ENCODE assay signal across 30 cellular contexts in the genomic region with DNA sequence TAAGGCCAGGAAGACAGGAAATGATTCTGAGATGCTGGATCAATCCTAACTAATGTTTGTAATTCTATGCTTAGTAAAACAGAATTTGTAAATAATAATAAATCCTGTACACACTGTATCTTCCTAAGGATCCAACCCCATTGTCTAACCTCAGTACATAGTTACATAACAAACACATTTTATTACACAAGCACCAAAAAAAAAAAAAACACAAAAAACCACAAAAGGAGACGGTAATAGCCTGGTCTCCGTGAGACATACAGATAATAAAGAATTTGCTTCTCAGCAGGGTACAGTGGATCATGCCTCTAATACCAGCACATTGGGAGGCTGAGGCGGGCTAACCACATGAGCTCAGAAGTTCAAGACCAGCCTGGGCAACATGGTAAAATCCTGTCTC.
DNase-seq lines count a peak whose midpoint lies in the region; ATAC-seq, FAIRE-seq and TF ChIP-seq lines count a peak whose summit lies in the region.
"Had no signal": no experiment of that assay in that cellular context is flagged by ENCODE, and none has a peak within 500 bp of the region (broad histone marks: within the 10 kb centered on the region; RNA-seq: fewer than 3 reads in every experiment).

No MANE protein-coding gene starts in this region.

- no peak overlapping the region for H3K9ac ChIP-seq in HepG2 (ENCODE audit: insufficient read depth, low read depth, low read length)

- FAIRE-seq in HepG2 (lab: Jason Lieb, UNC) = no peak
- FAIRE-seq: keratinocyte had no signal

- no TSS peak for BruUV-seq in HepG2 (replicated peaks; lab: Mats Ljungman, UMichigan)

- TF ChIP-seq POLR2A in right lobe of liver (IDR thresholded peaks at IDR 0.05) (no peak), HepG2 (IDR thresholded peaks at IDR 0.05; ENCODE audit: insufficient read depth in 1 of 2, low read depth in 2 of 2, low read length in 2 of 2) (no peak), sigmoid colon (IDR thresholded peaks at IDR 0.05) (no peak)

- TF ChIP-seq EP300 in HepG2 (IDR thresholded peaks at IDR 0.05; ENCODE audit: low read depth in 2 of 2, low read length in 2 of 2) = no peak
- no peak for TF ChIP-seq EP300 in HepG2 (CRISPR knock-in tag; IDR thresholded peaks at IDR 0.05; ENCODE audit: borderline replicate concordance)
- TF ChIP-seq EP300 in sigmoid colon (IDR thresholded peaks at IDR 0.05) = no peak

- H2AFZ ChIP-seq in HepG2 (ENCODE audit: low read length) = no peak overlapping the region

- no peak overlapping the region for H3K4me3 ChIP-seq in right lobe of liver
- no peak overlapping the region for H3K4me3 ChIP-seq in HepG2 (replicated peaks in 1 of 3; ENCODE audit: insufficient read depth in 1 of 3, low read depth in 2 of 3, low read length in 3 of 3)
- H3K4me3 ChIP-seq in epithelial cell of esophagus (ENCODE audit: low read length) = no peak overlapping the region
- no peak overlapping the region for H3K4me3 ChIP-seq in sigmoid colon
- H3K4me3 ChIP-seq: ascending aorta, lower lobe of right lung, pancreas, SK-N-MC had no signal

- H3K4me2 ChIP-seq in HepG2 (ENCODE audit: low read depth, low read length) = no peak overlapping the region

- CTCF ChIA-PET in HepG2 (lab: Yijun Ruan, JAX; ENCODE audit: low intra/inter-chr PET ratio, low total read pairs) (no interaction called here), WTC11 (lab: Charles Lee) (interaction anchor here (0.8 to 2.3 kb wide), 3 partner anchors 13 to 194 kb away, joined by 5 to 12 read pairs (median 5); no protein-coding TSS in a partner anchor)

- no peak for TF ChIP-seq RAD21 in HepG2 (CRISPR knock-in tag; IDR thresholded peaks at IDR 0.05)

- peak in 3 of 4 donors; percentile 23 to 58 (median 27) for ATAC-seq in right lobe of liver
- ATAC-seq in HepG2 = no peak
- ATAC-seq in WTC11 = no peak
- ATAC-seq: esophagus mucosa; lower lobe of right lung; pancreas; sciatic nerve; stimulated activated naive CD8-positive, alpha-beta T cell treated with anti-CD3 and anti-CD28 coated beads, Interleukin-15, Interleukin-2, amounts not matched to agents 100 U/mL and 50 U/mL, for 24 hours had no signal

- H3K36me3 Mint-ChIP-seq in WTC11 (no peaks in the 10 kb centered on the region), type B pancreatic cell (peaks cover 6% of the 10 kb centered on the region)
- H3K36me3 Mint-ChIP-seq: IgD-negative memory B cell had no signal

- in situ Hi-C loops in HepG2 (cut with HindIII; ENCODE audit: extremely low pct_ligation_motif_present, low pct_unique_long_range_greater_than_20kb) = no loop called here

- no peaks in the 10 kb centered on the region for H3K36me3 ChIP-seq in right lobe of liver
- peaks cover 5 to 10% of the 10 kb centered on the region in 2 experiments; a peak in 2 of 5 replicates for H3K36me3 ChIP-seq in HepG2 (replicated peaks in 1 of 2; ENCODE audit: control insufficient read depth in 1 of 2, insufficient read depth in 2 of 2, low read length in 2 of 2)
- H3K36me3 ChIP-seq in sigmoid colon = no peaks in the 10 kb centered on the region
- H3K36me3 ChIP-seq: ascending aorta, lower lobe of right lung, pancreas had no signal

- H4K20me1 ChIP-seq in HepG2 (ENCODE audit: insufficient read depth, low read length) = peaks cover 11% of the 10 kb centered on the region

- H3K9me3 ChIP-seq in right lobe of liver (no peaks in the 10 kb centered on the region), HepG2 (ENCODE audit: low read length) (no peaks in the 10 kb centered on the region), sigmoid colon (no peaks in the 10 kb centered on the region)
- H3K9me3 ChIP-seq: ascending aorta, lower lobe of right lung, pancreas had no signal

- peaks cover 79% of the 10 kb centered on the region for H3K4me1 Mint-ChIP-seq in WTC11
- H3K4me1 Mint-ChIP-seq in type B pancreatic cell (ENCODE audit: unreplicated experiment) = peaks cover 26% of the 10 kb centered on the region
- H3K4me1 Mint-ChIP-seq: activated CD4-positive, alpha-beta T cell treated with anti-CD3 and anti-CD28 coated beads, Interleukin-2, amount 10 ng/mL, durations not matched to agents 7 days and 5 days; IgD-negative memory B cell had no signal

- H3K9me3 Mint-ChIP-seq in WTC11 (no peaks in the 10 kb centered on the region), type B pancreatic cell (no peaks in the 10 kb centered on the region)
- H3K9me3 Mint-ChIP-seq: activated CD4-positive, alpha-beta T cell treated with anti-CD3 and anti-CD28 coated beads, Interleukin-2, amount 10 ng/mL, durations not matched to agents 7 days and 5 days; activated T-helper 1 cell treated with anti-CD3 and anti-CD28 coated beads, Interleukin-12 subunit alpha, Interleukin-12 subunit beta, Interleukin-2, Interleukin-4 antibody, amounts not matched to agents 30 ng/mL and 10 ng/mL and 1 ng/mL, durations not matched to agents 14 hours and 24 hours and 36 hours; T-helper 2 cell treated with Interferon-gamma antibody and Interleukin-4, amounts not matched to agents 5 μg/mL and 100 μg/mL, for 36 hours had no signal

- no peaks in the 10 kb centered on the region for H3K27me3 Mint-ChIP-seq in WTC11 (ENCODE audit: low read depth)
- no peaks in the 10 kb centered on the region for H3K27me3 Mint-ChIP-seq in type B pancreatic cell
- H3K27me3 Mint-ChIP-seq: activated CD4-positive, alpha-beta T cell treated with anti-CD3 and anti-CD28 coated beads, Interleukin-2, amount 10 ng/mL, durations not matched to agents 7 days and 5 days; IgD-negative memory B cell had no signal

- H3K27ac ChIP-seq in right lobe of liver = no peak overlapping the region
- H3K27ac ChIP-seq in HepG2 (ENCODE audit: extremely low read length, insufficient read depth, low read length) = no peak overlapping the region
- H3K27ac ChIP-seq in sigmoid colon = no peak overlapping the region
- H3K27ac ChIP-seq: ascending aorta, lower lobe of right lung, pancreas, RWPE1, SK-N-MC, VCaP had no signal

- H3K4me1 ChIP-seq in right lobe of liver (peaks cover 0 to 16% (median 0%) of the 10 kb centered on the region in 4 donors), HepG2 (ENCODE audit: insufficient read depth, low read length) (no peaks in the 10 kb centered on the region), sigmoid colon (peaks cover 0 to 32% (median 28%) of the 10 kb centered on the region in 4 donors)

- intact Hi-C loops in right lobe of liver (cut with DNase I) = no loop called here
- intact Hi-C loops in HepG2 (cut with micrococcal nuclease; ENCODE audit: unreplicated experiment) = no loop called here
- intact Hi-C loops in sigmoid colon (cut with DNase I) = no loop called here

- H3K27me3 ChIP-seq in right lobe of liver (no peaks in the 10 kb centered on the region), HepG2 (ENCODE audit: control insufficient read depth in 1 of 2, insufficient read depth in 2 of 2, low read length in 2 of 2) (no peaks in the 10 kb centered on the region), sigmoid colon (no peaks in the 10 kb centered on the region)
- H3K27me3 ChIP-seq: ascending aorta, pancreas had no signal

- H3K27ac Mint-ChIP-seq in WTC11 (peak overlapping the region; percentile 69; the same call in 1 of the 2 replicates), type B pancreatic cell (peak overlapping the region; percentile 7)
- H3K27ac Mint-ChIP-seq: activated CD4-positive, alpha-beta T cell treated with anti-CD3 and anti-CD28 coated beads, Interleukin-2, amount 10 ng/mL, durations not matched to agents 7 days and 5 days; activated T-helper 1 cell treated with anti-CD3 and anti-CD28 coated beads, Interleukin-12 subunit alpha, Interleukin-12 subunit beta, Interleukin-2, Interleukin-4 antibody, amounts not matched to agents 30 ng/mL and 10 ng/mL and 1 ng/mL, durations not matched to agents 14 hours and 24 hours and 36 hours; IgD-negative memory B cell; T-helper 2 cell treated with Interferon-gamma antibody and Interleukin-4, amounts not matched to agents 5 μg/mL and 100 μg/mL, for 36 hours had no signal

- no peaks in the 10 kb centered on the region for H3K79me2 ChIP-seq in HepG2 (ENCODE audit: insufficient read depth, low read length)

- TF ChIP-seq CTCF in right lobe of liver (IDR thresholded peaks at IDR 0.05) (no peak), HepG2 (CRISPR knock-in tag; IDR thresholded peaks at IDR 0.05) (no peak), WTC11 (IDR thresholded peaks at IDR 0.05) (no peak), epithelial cell of esophagus (IDR thresholded peaks at IDR 0.05; ENCODE audit: insufficient read depth, low read depth, low read length, missing control alignments) (no peak), type B pancreatic cell (conservative IDR thresholded peaks at IDR 0.05) (no peak), sigmoid colon (IDR thresholded peaks at IDR 0.05) (no peak)

- DNase-seq in right lobe of liver (no peak), HepG2 (ENCODE audit: low spot score) (no peak), WTC11 (ENCODE audit: low spot score) (no peak), epithelial cell of esophagus (ENCODE audit: low read depth) (peak; percentile 11), type B pancreatic cell (ENCODE audit: extremely low spot score, unreplicated experiment) (no peak), sigmoid colon (no peak), AG08396 (ENCODE audit: low spot score) (no peak), GOT3 (lab: John Stamatoyannopoulos, UW) (no peak)
- DNase-seq: activated CD4-positive, alpha-beta T cell treated with anti-CD3 and anti-CD28 coated beads, Interleukin-2, amount 10 ng/mL, durations not matched to agents 7 days and 5 days; activated naive CD4-positive, alpha-beta T cell treated with anti-CD3 and anti-CD28 coated beads, Interleukin-2, amount 50 U/mL, for 16 hours; C1 segment of cervical spinal cord; effector memory CD4-positive, alpha-beta T cell; EL; lower lobe of right lung; MM.1S; NCI-H2171 treated with DMSO at 0.1 percent for 48 hours; NCI-H524; pancreas; stimulated activated CD4-positive, alpha-beta T cell treated with anti-CD3 and anti-CD28 coated beads, Interleukin-15, amount 100 ng/mL, for 24 hours; stimulated activated naive CD8-positive, alpha-beta T cell treated with anti-CD3 and anti-CD28 coated beads, Interleukin-15, Interleukin-2, amounts not matched to agents 100 U/mL and 50 U/mL, for 24 hours had no signal

- H3K4me3 Mint-ChIP-seq in WTC11 (no peak overlapping the region), type B pancreatic cell (no peak overlapping the region)
- H3K4me3 Mint-ChIP-seq: activated CD4-positive, alpha-beta T cell treated with anti-CD3 and anti-CD28 coated beads, Interleukin-2, amount 10 ng/mL, durations not matched to agents 7 days and 5 days; activated T-helper 1 cell treated with anti-CD3 and anti-CD28 coated beads, Interleukin-12 subunit alpha, Interleukin-12 subunit beta, Interleukin-2, Interleukin-4 antibody, amounts not matched to agents 30 ng/mL and 10 ng/mL and 1 ng/mL, durations not matched to agents 14 hours and 24 hours and 36 hours; T-helper 2 cell treated with Interferon-gamma antibody and Interleukin-4, amounts not matched to agents 5 μg/mL and 100 μg/mL, for 36 hours had no signal

- 34% methylated on average over 3 of the region's 3 CpGs for WGBS in right lobe of liver (ENCODE audit: insufficient coverage, low coverage, low lambda C conversion rate, missing lambda C conversion rate)
- WGBS in HepG2 (ENCODE audit: low lambda C conversion rate) = 97% methylated on average over 3 of the region's 3 CpGs
- WGBS in sigmoid colon, 2 donors = 73 to 82% methylated on average over 3 of the region's 3 CpGs

- POLR2A ChIA-PET in HepG2 (lab: Yijun Ruan, JAX) (no interaction called here), WTC11 (lab: Charles Lee) (interaction anchor here (0.7 kb wide), 1 partner anchor 67 kb away, joined by 6 read pairs; no protein-coding TSS in a partner anchor)

TF ChIP-seq in WTC11, 78 proteins besides CTCF, POLR2A, EP300 and RAD21 (continues in another document):
- no peak for TF ChIP-seq NFE2L1 (CRISPR knock-in tag; IDR thresholded peaks at IDR 0.05)

Comparison
In these comparisons a context has a peak if more than half of its experiments do, and no peak if none do; other contexts are left out.
1. ATAC-seq: peak in right lobe of liver (3 of 4); none in HepG2 (single experiment) and WTC11 (single experiment).